In genomic region chr6:31971279-31971992, GRCh38 we compare ENCODE assay signal across 8 cellular contexts. TPM values are rescaled to one million over a fixed set of nuclear protein-coding genes. Genes with fewer than 3 reads are reported as not detected.
DNase-seq lines count a peak whose midpoint lies in the region; ATAC-seq and TF ChIP-seq lines count a peak whose summit lies in the region.

No MANE protein-coding gene starts in this region.

- no peaks in the 10 kb centered on the region for H3K27me3 Mint-ChIP-seq in activated T-cell treated with anti-CD3 and anti-CD28 coated beads, Interleukin-2, amount 50 U/mL, for 4 hours (ENCODE audit: low read depth)
- no peaks in the 10 kb centered on the region for H3K27me3 Mint-ChIP-seq in activated naive CD8-positive, alpha-beta T cell treated with anti-CD3 and anti-CD28 coated beads, Interleukin-2, amount 10 ng/mL, durations not matched to agents 7 days and 5 days

- peaks cover 32% of the 10 kb centered on the region for H3K36me3 Mint-ChIP-seq in activated T-cell treated with anti-CD3 and anti-CD28 coated beads, Interleukin-2, amount 50 U/mL, for 4 hours (ENCODE audit: insufficient read depth)
- peaks cover 17% of the 10 kb centered on the region for H3K36me3 Mint-ChIP-seq in activated naive CD8-positive, alpha-beta T cell treated with anti-CD3 and anti-CD28 coated beads, Interleukin-2, amount 10 ng/mL, durations not matched to agents 7 days and 5 days

- H3K9me3 Mint-ChIP-seq in activated T-cell treated with anti-CD3 and anti-CD28 coated beads, Interleukin-2, amount 50 U/mL, for 4 hours: no peaks in the 10 kb centered on the region
- H3K9me3 Mint-ChIP-seq in activated naive CD8-positive, alpha-beta T cell treated with anti-CD3 and anti-CD28 coated beads, Interleukin-2, amount 10 ng/mL, durations not matched to agents 7 days and 5 days: no peaks in the 10 kb centered on the region

- peak overlapping the region; percentile 99 for H3K27ac Mint-ChIP-seq in activated naive CD8-positive, alpha-beta T cell treated with anti-CD3 and anti-CD28 coated beads, Interleukin-2, amount 10 ng/mL, durations not matched to agents 7 days and 5 days

- 15 to 18% (median 16%) methylated on average over 28 to 29 of the region's 29 CpGs for WGBS in stomach, 5 donors

- no peaks in the 10 kb centered on the region for H3K27me3 ChIP-seq in stomach

- intact Hi-C loops in stomach (cut with DNase I; ENCODE audit: low total_unique reads): no loop called here

- no peak for TF ChIP-seq EP300 in stomach (IDR thresholded peaks at IDR 0.05)

- ATAC-seq in activated T-cell treated with anti-CD3 and anti-CD28 coated beads, Interleukin-2, amount 50 U/mL, for 4 hours: no peak
- no peak for ATAC-seq in activated naive CD8-positive, alpha-beta T cell treated with anti-CD3 and anti-CD28 coated beads, Interleukin-2, amount 10 ng/mL, durations not matched to agents 7 days and 5 days (ENCODE audit: low read depth)
- ATAC-seq in GM18502 (IDR thresholded peaks at IDR 0.05; ENCODE audit: poor library complexity, unreplicated experiment) (no peak), GM21515 (IDR thresholded peaks at IDR 0.05; ENCODE audit: unreplicated experiment) (no peak)

- peaks cover 31% of the 10 kb centered on the region for H3K4me1 Mint-ChIP-seq in activated T-cell treated with anti-CD3 and anti-CD28 coated beads, Interleukin-2, amount 50 U/mL, for 4 hours (ENCODE audit: low read depth)
- H3K4me1 Mint-ChIP-seq in activated naive CD8-positive, alpha-beta T cell treated with anti-CD3 and anti-CD28 coated beads, Interleukin-2, amount 10 ng/mL, durations not matched to agents 7 days and 5 days: peaks cover 25% of the 10 kb centered on the region

- peak overlapping the region; percentile 92 to 99 (median 96) for H3K27ac ChIP-seq in stomach

- peaks cover 36 to 60% (median 44%) of the 10 kb centered on the region in 4 donors for H3K36me3 ChIP-seq in stomach

- peak overlapping the region; percentile 96 for H3K4me3 Mint-ChIP-seq in activated T-cell treated with anti-CD3 and anti-CD28 coated beads, Interleukin-2, amount 50 U/mL, for 4 hours
- H3K4me3 Mint-ChIP-seq in activated naive CD8-positive, alpha-beta T cell treated with anti-CD3 and anti-CD28 coated beads, Interleukin-2, amount 10 ng/mL, durations not matched to agents 7 days and 5 days: peak overlapping the region; percentile 97

- POLR2A ChIA-PET in activated naive CD8-positive, alpha-beta T cell treated with anti-CD3 and anti-CD28 coated beads, Interleukin-2, amount 10 ng/mL, durations not matched to agents 7 days and 5 days (lab: Charles Lee): interaction anchor here (0.5 to 7.5 kb wide), 15 partner anchors 10 to 1001 kb away, joined by 3 to 91 read pairs (median 4); partner anchors contain the start of genes CFB, DDX39B, EHMT2 and GPANK1

- DNase-seq in activated T-cell treated with anti-CD3 and anti-CD28 coated beads, Interleukin-2, amount 50 U/mL, for 4 hours: no peak
- DNase-seq in activated T-cell treated with anti-CD3 and anti-CD28 coated beads for 4 hours: no peak
- DNase-seq in activated naive CD8-positive, alpha-beta T cell treated with anti-CD3 and anti-CD28 coated beads, Interleukin-2, amount 10 ng/mL, durations not matched to agents 7 days and 5 days: no peak
- DNase-seq in iPS-NIHi11 (ENCODE audit: low spot score): peak; percentile 25
- DNase-seq in stomach: no peak
- DNase-seq in activated CD8-positive, alpha-beta memory T cell treated with anti-CD3 and anti-CD28 coated beads, Interleukin-2, amount 50 U/mL, for 48 hours: no peak

- no peaks in the 10 kb centered on the region for H3K9me3 ChIP-seq in stomach

- TF ChIP-seq POLR2A in stomach (IDR thresholded peaks at IDR 0.05): no peak

- TF ChIP-seq CTCF in stomach (IDR thresholded peaks at IDR 0.05): no peak

- H3K4me1 ChIP-seq in stomach: peaks cover 27 to 46% (median 37%) of the 10 kb centered on the region in 4 donors

- H3K4me3 ChIP-seq in stomach: peak overlapping the region; percentile 62 to 82 (median 70)

RNA-seq across cellular contexts. Expression of gene DXO, which starts 0.5 kb away (rescaled TPM):
- total RNA-seq in activated T-cell treated with anti-CD3 and anti-CD28 coated beads, Interleukin-2, amount 50 U/mL, for 4 hours: 1 to 10 TPM; 7.1 to 9.0 (median 8.9) TPM
- 10 to 100 TPM; 22.4 to 28.6 TPM for total RNA-seq in activated naive CD8-positive, alpha-beta T cell treated with anti-CD3 and anti-CD28 coated beads, Interleukin-2, amount 10 ng/mL, durations not matched to agents 7 days and 5 days
- total RNA-seq in stomach: 10 to 100 TPM in 3 of 5 donors, 1 to 10 TPM in 2; 4.1 to 65.8 (median 18.3) TPM
- polyA plus RNA-seq in stomach: 10 to 100 TPM; 11.9 to 24.8 (median 19.7) TPM

RNA-seq across cellular contexts. Expression of gene C4A, which starts 10.4 kb away (rescaled TPM):
- total RNA-seq in activated T-cell treated with anti-CD3 and anti-CD28 coated beads, Interleukin-2, amount 50 U/mL, for 4 hours: 1 to 10 TPM; 4.3 to 5.9 (median 5.3) TPM
- total RNA-seq in activated naive CD8-positive, alpha-beta T cell treated with anti-CD3 and anti-CD28 coated beads, Interleukin-2, amount 10 ng/mL, durations not matched to agents 7 days and 5 days: 1 to 10 TPM; 3.4 to 6.7 TPM
- 100 to 1,000 TPM in 1 of 5 donors, 10 to 100 TPM in 4; 10.8 to 248 (median 32.1) TPM for total RNA-seq in stomach
- 10 to 100 TPM; 42.2 to 92.9 (median 48.1) TPM for polyA plus RNA-seq in stomach

RNA-seq across cellular contexts. Expression of gene SKIC2, which starts 12.5 kb away (rescaled TPM):
- total RNA-seq in activated T-cell treated with anti-CD3 and anti-CD28 coated beads, Interleukin-2, amount 50 U/mL, for 4 hours: 100 to 1,000 TPM; 123 to 157 (median 132) TPM
- 100 to 1,000 TPM; 102 to 112 TPM for total RNA-seq in activated naive CD8-positive, alpha-beta T cell treated with anti-CD3 and anti-CD28 coated beads, Interleukin-2, amount 10 ng/mL, durations not matched to agents 7 days and 5 days
- 100 to 1,000 TPM in 3 of 5 donors, 10 to 100 TPM in 2; 22.0 to 478 (median 114) TPM for total RNA-seq in stomach
- polyA plus RNA-seq in stomach: 10 to 100 TPM; 74.3 to 88.9 (median 87.1) TPM

RNA-seq across cellular contexts. Expression of gene NELFE, which starts 12.7 kb away (rescaled TPM):
- total RNA-seq in activated T-cell treated with anti-CD3 and anti-CD28 coated beads, Interleukin-2, amount 50 U/mL, for 4 hours: 100 to 1,000 TPM; 107 to 111 (median 109) TPM
- 10 to 100 TPM; 61.3 to 62.5 TPM for total RNA-seq in activated naive CD8-positive, alpha-beta T cell treated with anti-CD3 and anti-CD28 coated beads, Interleukin-2, amount 10 ng/mL, durations not matched to agents 7 days and 5 days
- 100 to 1,000 TPM in 1 of 5 donors, 10 to 100 TPM in 3, 1 to 10 TPM in 1; 2.9 to 100 (median 50.1) TPM for total RNA-seq in stomach
- 10 to 100 TPM; 52.1 to 75.8 (median 53.5) TPM for polyA plus RNA-seq in stomach

RNA-seq across cellular contexts. Expression of gene CFB, which starts 25.5 kb away (rescaled TPM):
- 1 to 10 TPM in 2 of 3 donors, under 1 TPM in 1; 0.42 to 1.5 (median 1.4) TPM for total RNA-seq in activated T-cell treated with anti-CD3 and anti-CD28 coated beads, Interleukin-2, amount 50 U/mL, for 4 hours
- total RNA-seq in activated naive CD8-positive, alpha-beta T cell treated with anti-CD3 and anti-CD28 coated beads, Interleukin-2, amount 10 ng/mL, durations not matched to agents 7 days and 5 days: 1 to 10 TPM; 1.2 to 2.1 TPM
- total RNA-seq in stomach: 100 to 1,000 TPM in 3 of 5 donors, 10 to 100 TPM in 1, 1 to 10 TPM in 1; 8.4 to 316 (median 185) TPM
- 100 to 1,000 TPM in 2 of 3 donors, 10 to 100 TPM in 1; 13.1 to 226 (median 165) TPM for polyA plus RNA-seq in stomach
